In the genomic region with DNA sequence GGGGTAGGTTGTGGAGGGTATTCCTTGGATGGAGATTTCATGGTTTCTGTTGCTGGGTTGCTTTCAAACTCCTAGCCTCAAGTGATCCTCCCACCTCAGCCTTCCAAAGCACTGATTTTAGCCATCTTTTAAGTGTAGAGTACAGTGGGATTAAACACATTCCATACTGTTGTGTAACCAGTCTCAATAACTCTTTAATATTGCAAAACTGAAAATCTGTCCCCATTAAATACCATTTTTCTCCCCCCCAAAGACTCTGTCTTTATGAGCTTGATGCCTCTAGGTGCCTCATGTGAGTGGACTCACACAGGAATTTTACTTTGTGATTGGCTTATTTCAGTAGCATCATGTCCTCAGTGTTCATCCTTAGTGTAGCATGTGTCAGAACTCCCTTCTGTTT, we compare ENCODE assay signal across 14 cellular contexts.
DNase-seq lines count a peak whose midpoint lies in the region; ATAC-seq and TF ChIP-seq lines count a peak whose summit lies in the region.
"Had no signal": no experiment of that assay in that cellular context is flagged by ENCODE, and none has a peak within 500 bp of the region (broad histone marks: within the 10 kb centered on the region; RNA-seq: fewer than 3 reads in every experiment).

No MANE protein-coding gene starts in this region.

- H3K4me3 Mint-ChIP-seq in HFFc6 = no peak overlapping the region
- H3K4me3 Mint-ChIP-seq: CD8-positive, alpha-beta T cell had no signal

- no peak overlapping the region for H2AFZ ChIP-seq in neuronal stem cell (ENCODE audit: low read length)

- no peak overlapping the region for H2BK15ac ChIP-seq in neuronal stem cell (ENCODE audit: low read length)

- H3K4ac ChIP-seq in neuronal stem cell (ENCODE audit: low read length) = no peak overlapping the region

- H3K9me3 Mint-ChIP-seq in HFFc6 = no peaks in the 10 kb centered on the region
- H3K9me3 Mint-ChIP-seq: CD8-positive, alpha-beta T cell had no signal

- no peak overlapping the region for H3K18ac ChIP-seq in neuronal stem cell (ENCODE audit: low read length)

- H3K4me2 ChIP-seq in neuronal stem cell (ENCODE audit: insufficient read depth, low read length, poor library complexity, severe bottlenecking) = no peak overlapping the region
- H3K4me2 ChIP-seq: KMS-11 had no signal

- H3K4me1 ChIP-seq in neuronal stem cell (ENCODE audit: control insufficient read depth in 2 of 2, insufficient read depth in 1 of 2, low read depth in 1 of 2, low read length in 2 of 2) = peaks cover 0 to 8% of the 10 kb centered on the region in 2 donors

- H3K36me3 ChIP-seq in neuronal stem cell (replicated peaks in 1 of 2; ENCODE audit: control insufficient read depth in 2 of 2, insufficient read depth in 2 of 2, low read length in 2 of 2) = no peaks in the 10 kb centered on the region
- H3K36me3 ChIP-seq: HAP-1 had no signal

- DNase-seq in EH (ENCODE audit: low read depth) (peak; percentile 30), HFFc6 (no peak), neuronal stem cell (ENCODE audit: low spot score) (no peak)
- DNase-seq in activated effector memory CD4-positive, alpha-beta T cell treated with anti-CD3 and anti-CD28 coated beads, Interleukin-2, amount 50 U/mL, for 16 hours = no peak
- DNase-seq in stimulated activated CD4-positive, alpha-beta T cell treated with anti-CD3 and anti-CD28 coated beads, Interleukin-2, amount 100 ng/mL, for 48 hours = no peak
- DNase-seq: AML-193; Calu3; CD8-positive, alpha-beta T cell; DMS79 treated with DMSO at 0.1 percent for 48 hours; EL had no signal

- H3K4me3 ChIP-seq in neuronal stem cell (ENCODE audit: low read length in 2 of 2) = no peak overlapping the region
- H3K4me3 ChIP-seq: HAP-1 had no signal

- no peak overlapping the region for H2BK12ac ChIP-seq in neuronal stem cell (ENCODE audit: low read length)

- no peak overlapping the region for H3K9ac ChIP-seq in neuronal stem cell (ENCODE audit: low read depth, low read length, poor library complexity)
- H3K9ac ChIP-seq: KMS-11 had no signal

- H4K8ac ChIP-seq in neuronal stem cell (ENCODE audit: low read depth, low read length) = peak overlapping the region; percentile 99

- ATAC-seq in HG02623 (IDR thresholded peaks at IDR 0.05; ENCODE audit: unreplicated experiment) (no peak), GM21619 (IDR thresholded peaks at IDR 0.05; ENCODE audit: unreplicated experiment) (no peak)
- ATAC-seq: CD8-positive, alpha-beta T cell had no signal

- no peaks in the 10 kb centered on the region for H3K27me3 ChIP-seq in neuronal stem cell (ENCODE audit: control insufficient read depth in 3 of 3, insufficient read depth in 3 of 3, low read depth in 1 of 3, low read length in 3 of 3)

- peaks cover 50% of the 10 kb centered on the region for H3K4me1 Mint-ChIP-seq in HFFc6 (ENCODE audit: low read depth)

- H3K36me3 Mint-ChIP-seq in HFFc6 (ENCODE audit: low read depth) = no peaks in the 10 kb centered on the region
- H3K36me3 Mint-ChIP-seq: CD8-positive, alpha-beta T cell had no signal

- H2BK5ac ChIP-seq in neuronal stem cell (ENCODE audit: low read length) = no peak overlapping the region

- H3K27ac Mint-ChIP-seq in HFFc6 = 0 out of 2 replicates have a peak overlapping the region, but pooled peaks have one; percentile 10
- H3K27ac Mint-ChIP-seq: CD8-positive, alpha-beta T cell had no signal

- H3K9me3 ChIP-seq in neuronal stem cell (replicated peaks in 1 of 2; ENCODE audit: control insufficient read depth in 2 of 2, insufficient read depth in 1 of 2, low read depth in 1 of 2, low read length in 2 of 2) = no peaks in the 10 kb centered on the region
- H3K9me3 ChIP-seq: HAP-1 had no signal

- H2BK120ac ChIP-seq in neuronal stem cell (ENCODE audit: low read depth, low read length) = no peak overlapping the region

- H2AK5ac ChIP-seq in neuronal stem cell (ENCODE audit: low read depth, low read length) = no peak overlapping the region

- no peak overlapping the region for H3K23ac ChIP-seq in neuronal stem cell (ENCODE audit: low read depth, low read length, poor library complexity)

- no peak for TF ChIP-seq CTCF in HFFc6 (IDR thresholded peaks at IDR 0.05)

- H3K27ac ChIP-seq in neuronal stem cell (replicated peaks; ENCODE audit: low read length) = no peak overlapping the region
- H3K27ac ChIP-seq: KMS-11 had no signal

- H3K79me1 ChIP-seq in neuronal stem cell (ENCODE audit: low read depth, low read length) = no peaks in the 10 kb centered on the region

- H4K91ac ChIP-seq in neuronal stem cell (ENCODE audit: low read depth, low read length, poor library complexity) = no peak overlapping the region

- no peaks in the 10 kb centered on the region; the same call in 1 of the 2 replicates for H3K27me3 Mint-ChIP-seq in HFFc6 (ENCODE audit: insufficient read depth)

- H3K14ac ChIP-seq in neuronal stem cell (ENCODE audit: low read length) = no peak overlapping the region
